ENCODE assay signal across 8 cellular contexts in genomic region chr16:29925805-29926674, GRCh38. TPM values are rescaled to one million over a fixed set of nuclear protein-coding genes. Genes with fewer than 3 reads are reported as not detected.
A peak's percentile ranks its signal among the peaks of the same experiment; 100 is the strongest.
DNase-seq lines count a peak whose midpoint lies in the region; ATAC-seq and TF ChIP-seq lines count a peak whose summit lies in the region.

Gene KCTD13, minus strand, starts transcription at chr16:29926226. Its CDS starts 193 bp downstream, at chr16:29926033.

- H3K36me3 Mint-ChIP-seq in Calu3 (ENCODE audit: insufficient read depth, unreplicated experiment) = peaks cover 44% of the 10 kb centered on the region

- peaks cover 29% of the 10 kb centered on the region for H3K4me1 Mint-ChIP-seq in Calu3 (ENCODE audit: low read depth, unreplicated experiment)

- H3K9me3 ChIP-seq in HUES6 (ENCODE audit: control insufficient read depth, insufficient read depth, low read depth, low read length) (no peaks in the 10 kb centered on the region), mucosa of descending colon (no peaks in the 10 kb centered on the region)

- peaks cover 9% of the 10 kb centered on the region; the same call in 1 of the 2 replicates for H3K36me3 ChIP-seq in HUES6 (ENCODE audit: control insufficient read depth, insufficient read depth, low read length)
- H3K36me3 ChIP-seq in mucosa of descending colon (ENCODE audit: low read depth) = no peaks in the 10 kb centered on the region

- H3K27me3 ChIP-seq in HUES6 (ENCODE audit: control insufficient read depth, insufficient read depth, low read length) = no peaks in the 10 kb centered on the region

- intact Hi-C loops in Calu3 (cut with micrococcal nuclease; ENCODE audit: unreplicated experiment) (loop anchor here (10.0 kb wide), 1 partner anchor 49 kb away; the partner anchor contains the start of gene TAOK2), mucosa of descending colon (cut with DNase I, micrococcal nuclease) (no loop called here)

- H3K4me3 Mint-ChIP-seq in Calu3 (ENCODE audit: low read depth, unreplicated experiment) = peak within 1 kb of the TSS; percentile 89

- CTCF ChIA-PET in Calu3 (lab: Charles Lee) = interaction anchor here (0.6 to 1.8 kb wide), 10 partner anchors 9 to 230 kb away, joined by 3 to 9 read pairs (median 5); partner anchors contain the start of genes ASPHD1, HIRIP3, SEZ6L2 and TMEM219

- peak within 1 kb of the TSS; percentile 74 for H3K27ac Mint-ChIP-seq in Calu3 (ENCODE audit: unreplicated experiment)

- TF ChIP-seq CTCF in Calu3 (IDR thresholded peaks at IDR 0.05; ENCODE audit: unreplicated experiment) (no peak), mucosa of descending colon (IDR thresholded peaks at IDR 0.05) (no peak)

- DNase-seq in Calu3 (peak; percentile 94), OCI-M1 (lab: John Stamatoyannopoulos, UW) (peak; percentile 96), activated T-cell treated with anti-CD3 and anti-CD28 coated beads for 24 hours (ENCODE audit: low read depth) (peak; percentile 92), epithelial cell of prostate (ENCODE audit: low read depth, low spot score) (no peak), mucosa of descending colon (peak; percentile 86 to 95 (median 89))
- peak; percentile 63 to 72 for DNase-seq in stimulated activated CD8-positive, alpha-beta memory T cell treated with anti-CD3 and anti-CD28 coated beads, Interleukin-4, amount 100 ng/mL, for 4 hours (ENCODE audit: low read depth in 2 of 2, low spot score in 1 of 2)

- BruUV-seq in Calu3 (replicated peaks; lab: Mats Ljungman, UMichigan) = no TSS peak

- no peaks in the 10 kb centered on the region for H3K9me3 Mint-ChIP-seq in Calu3 (ENCODE audit: low read depth, unreplicated experiment)

- H3K27ac ChIP-seq in HUES6 (ENCODE audit: low read depth, low read length) = peak within 1 kb of the TSS; percentile 27; the same call in 1 of the 2 replicates
- peak within 1 kb of the TSS; percentile 25 for H3K27ac ChIP-seq in epithelial cell of prostate

- ATAC-seq in GM21423 (IDR thresholded peaks at IDR 0.05; ENCODE audit: unreplicated experiment) (peak; percentile 90), mucosa of descending colon (peak; percentile 98)

- H3K4me3 ChIP-seq in HUES6 (ENCODE audit: low read depth, low read length) = peak within 1 kb of the TSS; percentile 89
- peak within 1 kb of the TSS; percentile 92 for H3K4me3 ChIP-seq in mucosa of descending colon

- H3K4me1 ChIP-seq in HUES6 (ENCODE audit: control insufficient read depth, insufficient read depth, low read length) (peaks cover 10% of the 10 kb centered on the region), mucosa of descending colon (ENCODE audit: low read depth) (peaks cover 19% of the 10 kb centered on the region)

- H3K9ac ChIP-seq in HUES6 (ENCODE audit: low read length) = peak within 1 kb of the TSS; percentile 81

- H3K27me3 Mint-ChIP-seq in Calu3 (ENCODE audit: unreplicated experiment) = no peaks in the 10 kb centered on the region

RNA-seq across cellular contexts. Expression of gene KCTD13, which starts in this region (rescaled TPM):
- 52.8 and 55.8 TPM in 2 replicates for total RNA-seq in Calu3 (2022)
- 10 to 100 TPM; 22.2 to 25.8 (median 22.9) TPM for total RNA-seq in mucosa of descending colon
